In the genomic region with DNA sequence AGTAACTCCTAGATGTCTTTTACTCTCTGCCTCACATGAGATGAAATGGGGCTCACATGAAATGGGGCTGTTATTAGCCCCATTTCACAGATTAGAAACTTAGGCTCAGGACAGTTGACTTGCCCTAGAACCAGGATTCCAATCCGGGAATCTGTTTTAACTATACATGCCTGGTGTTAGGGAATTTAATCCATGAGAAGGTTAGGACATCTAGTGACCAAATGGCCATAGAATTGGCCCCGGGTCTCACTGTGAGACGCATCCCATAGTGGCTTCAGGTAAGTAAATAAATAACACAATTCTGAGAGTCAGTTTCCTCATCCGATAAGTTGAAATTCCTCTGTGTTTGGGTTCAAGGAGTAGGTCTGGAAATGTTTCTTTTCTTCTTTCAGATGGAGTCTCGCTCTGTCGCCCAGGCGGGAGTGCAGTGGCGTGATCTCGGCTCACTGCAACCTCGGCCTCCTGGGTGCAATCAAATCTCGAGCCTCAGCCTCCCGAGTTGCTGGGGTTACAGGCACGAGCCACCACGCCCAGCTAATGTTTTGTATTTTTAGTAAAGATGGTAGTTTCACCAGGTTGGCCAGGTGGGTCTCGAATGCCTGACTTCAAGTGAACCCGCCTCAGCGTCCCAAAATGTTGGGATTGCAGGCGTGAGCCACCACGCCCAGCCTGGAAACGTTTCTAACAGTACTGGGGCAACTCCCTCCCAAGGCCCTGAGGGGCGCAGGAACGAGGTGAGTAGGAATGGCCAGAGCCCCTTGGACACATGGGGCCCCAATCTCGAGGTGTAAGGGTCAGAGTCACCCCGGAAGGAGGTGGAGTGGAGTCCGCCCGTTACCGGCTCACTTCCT, we compare ENCODE assay signal across 8 cellular contexts. TPM values are rescaled to one million over a fixed set of nuclear protein-coding genes. Genes with fewer than 3 reads are reported as not detected.
DNase-seq lines count a peak whose midpoint lies in the region; ATAC-seq and TF ChIP-seq lines count a peak whose summit lies in the region.

No MANE protein-coding gene starts in this region.

- H3K27ac Mint-ChIP-seq in activated CD4-positive, alpha-beta memory T cell treated with anti-CD3 and anti-CD28 coated beads for 36 hours = peak overlapping the region; percentile 99

- H3K4me2 ChIP-seq in GM23248 (ENCODE audit: unreplicated experiment) = peak overlapping the region; percentile 83

- H3K4me1 ChIP-seq in GM23248 (ENCODE audit: insufficient read depth) = peaks cover 10% of the 10 kb centered on the region
- H3K4me1 ChIP-seq in rectal smooth muscle tissue (ENCODE audit: control insufficient read depth, insufficient read depth, low read length) = peaks cover 19% of the 10 kb centered on the region

- CTCF ChIA-PET in activated CD4-positive, alpha-beta memory T cell treated with anti-CD3 and anti-CD28 coated beads for 36 hours (lab: Charles Lee) = no interaction called here

- H3K27ac ChIP-seq in 22Rv1 (peak overlapping the region; percentile 87), GM23248 (peak overlapping the region; percentile 91), rectal smooth muscle tissue (ENCODE audit: low read depth, low read length) (peak overlapping the region; percentile 87)

- in situ Hi-C loops in GM23248 (cut with MboI) = no loop called here

- no peak for ATAC-seq in GM18873 (IDR thresholded peaks at IDR 0.05; ENCODE audit: low FRiP score, unreplicated experiment)

- H3K27me3 ChIP-seq in GM23248 (replicated peaks; ENCODE audit: insufficient read depth) (no peaks in the 10 kb centered on the region), rectal smooth muscle tissue (ENCODE audit: control insufficient read depth, insufficient read depth, low read length) (no peaks in the 10 kb centered on the region)

- intact Hi-C loops in activated CD4-positive, alpha-beta memory T cell treated with anti-CD3 and anti-CD28 coated beads for 36 hours (cut with micrococcal nuclease) = loop anchor here (1.0 to 5.0 kb wide), 2 partner anchors 251 to 712 kb away; partner anchors contain the start of genes B9D2 and MEGF8

- peaks cover 13% of the 10 kb centered on the region for H3K36me3 Mint-ChIP-seq in activated CD4-positive, alpha-beta memory T cell treated with anti-CD3 and anti-CD28 coated beads for 36 hours

- POLR2A ChIA-PET in activated CD4-positive, alpha-beta memory T cell treated with anti-CD3 and anti-CD28 coated beads for 36 hours (lab: Charles Lee) = no interaction called here

- peak overlapping the region; percentile 82 for H3K4me3 ChIP-seq in GM23248
- H3K4me3 ChIP-seq in foreskin fibroblast (ENCODE audit: low read depth in 1 of 2, low read length in 2 of 2) = peak overlapping the region; percentile 85 to 96
- peak overlapping the region; percentile 59 for H3K4me3 ChIP-seq in rectal smooth muscle tissue (ENCODE audit: low read length)

- peaks cover 35% of the 10 kb centered on the region for H3K4me1 Mint-ChIP-seq in activated CD4-positive, alpha-beta memory T cell treated with anti-CD3 and anti-CD28 coated beads for 36 hours (ENCODE audit: low read depth)

- no peaks in the 10 kb centered on the region for H3K9me3 ChIP-seq in GM23248 (ENCODE audit: low read depth)

- DNase-seq in GM23248 (peak; percentile 47), foreskin fibroblast (peak in 1 of 2 donors; percentile 34), islet precursor cell (no peak), midbrain (lab: John Stamatoyannopoulos, UW) (no peak)
- peak; percentile 28 for DNase-seq in activated CD4-positive, alpha-beta memory T cell treated with anti-CD3 and anti-CD28 coated beads for 36 hours

- TF ChIP-seq CTCF in 22Rv1 (IDR thresholded peaks at IDR 0.05) (no peak), foreskin fibroblast (IDR thresholded peaks at IDR 0.05; ENCODE audit: low read depth, low read length) (no peak)

- H3F3A ChIP-seq in GM23248 (ENCODE audit: insufficient read depth) = no peaks in the 10 kb centered on the region

- no peaks in the 10 kb centered on the region for H3K27me3 Mint-ChIP-seq in activated CD4-positive, alpha-beta memory T cell treated with anti-CD3 and anti-CD28 coated beads for 36 hours

- no peaks in the 10 kb centered on the region for H3K36me3 ChIP-seq in GM23248 (ENCODE audit: low read depth)
- peaks cover 14% of the 10 kb centered on the region for H3K36me3 ChIP-seq in rectal smooth muscle tissue (ENCODE audit: control insufficient read depth, insufficient read depth, low read length)

- peaks cover 38% of the 10 kb centered on the region for H3K79me2 ChIP-seq in GM23248 (ENCODE audit: insufficient read depth)

- peak overlapping the region; percentile 84 for H2AFZ ChIP-seq in GM23248

- no peaks in the 10 kb centered on the region for H4K20me1 ChIP-seq in GM23248 (ENCODE audit: insufficient read depth)

- WGBS in GM23248 (ENCODE audit: low coverage in 1 of 2, low lambda C conversion rate in 2 of 2, missing lambda C conversion rate in 2 of 2), 2 experiments = 61 to 62% methylated on average over 27 of the region's 27 CpGs

- no peaks in the 10 kb centered on the region for H3K9me3 Mint-ChIP-seq in activated CD4-positive, alpha-beta memory T cell treated with anti-CD3 and anti-CD28 coated beads for 36 hours

- H3K9ac ChIP-seq in GM23248 (peak overlapping the region; percentile 95), rectal smooth muscle tissue (ENCODE audit: low read length) (peak overlapping the region; percentile 91)

- peak overlapping the region; percentile 99 for H3K4me3 Mint-ChIP-seq in activated CD4-positive, alpha-beta memory T cell treated with anti-CD3 and anti-CD28 coated beads for 36 hours

- H3K9me2 ChIP-seq in GM23248 (ENCODE audit: insufficient read depth) = no peaks in the 10 kb centered on the region

RNA-seq across cellular contexts. Expression of gene ZNF574, which starts 1.2 kb away (rescaled TPM):
- total RNA-seq in GM23248 (2014; rRNA removed; shearing (Covaris generic)) = 16.1 and 19.5 TPM in 2 replicates
- 14.8 and 16.6 TPM in 2 replicates for polyA plus RNA-seq in GM23248 (2016; fragmentation: Nextera tagmentation; extraction: Ambion mirVana)
- 10 to 100 TPM; 12.2 to 13.2 TPM for total RNA-seq in activated CD4-positive, alpha-beta memory T cell treated with anti-CD3 and anti-CD28 coated beads for 36 hours

RNA-seq across cellular contexts. Expression of gene GRIK5, which starts 4.7 kb away (rescaled TPM):
- total RNA-seq in GM23248 (2014; rRNA removed; shearing (Covaris generic)) = not detected in 2 replicates
- polyA plus RNA-seq in GM23248 (2016; fragmentation: Nextera tagmentation; extraction: Ambion mirVana) = not detected in 2 replicates
- total RNA-seq in activated CD4-positive, alpha-beta memory T cell treated with anti-CD3 and anti-CD28 coated beads for 36 hours = under 1 TPM; 0.73 to 0.90 TPM

RNA-seq across cellular contexts. Expression of gene POU2F2, which starts 57.5 kb away (rescaled TPM):
- 0.38 and 1.5 TPM in 2 replicates for total RNA-seq in GM23248 (2014; rRNA removed; shearing (Covaris generic))
- 3.0 and 4.6 TPM in 2 replicates for polyA plus RNA-seq in GM23248 (2016; fragmentation: Nextera tagmentation; extraction: Ambion mirVana)
- total RNA-seq in activated CD4-positive, alpha-beta memory T cell treated with anti-CD3 and anti-CD28 coated beads for 36 hours = 10 to 100 TPM; 55.6 to 57.3 TPM

Comparison
In these comparisons a context has a peak if more than half of its experiments do, and no peak if none do; other contexts are left out.
1. DNase-seq: peak in GM23248 (single experiment) and activated CD4-positive, alpha-beta memory T cell treated with anti-CD3 and anti-CD28 coated beads for 36 hours (single experiment); none in islet precursor cell (single experiment) and midbrain (single experiment).
2. RNA of gene POU2F2, which starts 57.5 kb away (total RNA-seq): 55.6 to 57.3 TPM in activated CD4-positive, alpha-beta memory T cell treated with anti-CD3 and anti-CD28 coated beads for 36 hours; 0.38 to 1.5 TPM in GM23248; every median in the first group is over 10 times any median in the second.
3. Peak in every context shown above with its lines, with median percentiles within 50 percentile points of each other: H3K27ac ChIP-seq and H3K4me3 ChIP-seq.